ENCODE assay signal across 21 cellular contexts in genomic region chr2:238498691-238499295, GRCh38.
"Had no signal": no experiment of that assay in that cellular context is flagged by ENCODE, and none has a peak within 500 bp of the region (broad histone marks: within the 10 kb centered on the region; RNA-seq: fewer than 3 reads in every experiment).

No MANE protein-coding gene starts in this region.

- H2AFZ ChIP-seq: neural progenitor cell, parathyroid adenoma had no signal

- H3K4me2 ChIP-seq: neural progenitor cell had no signal

- ATAC-seq: activated CD8-positive, alpha-beta T cell treated with anti-CD3 and anti-CD28 coated beads, Interleukin-2, amount 10 ng/mL, durations not matched to agents 7 days and 5 days; gastrocnemius medialis; heart left ventricle; stimulated activated memory B cell treated with anti-CD40 and anti-IgM and Interleukin-4, amounts not matched to agents 10 μg/mL and 1 μg/mL and 100 μg/mL, for 72 hours had no signal

- H3K9ac ChIP-seq: neural progenitor cell, parathyroid adenoma had no signal

- H3K27ac ChIP-seq: gastrocnemius medialis, heart left ventricle, neural progenitor cell, parathyroid adenoma, tibial artery, uterus had no signal

- H3K4me1 ChIP-seq: gastrocnemius medialis, heart left ventricle, neural progenitor cell, parathyroid adenoma, tibial artery, uterus had no signal

- H3K9me3 ChIP-seq: gastrocnemius medialis, heart left ventricle, tibial artery, uterus had no signal

- H3K4me3 ChIP-seq: gastrocnemius medialis, heart left ventricle, lung, neural progenitor cell, tibial artery, uterus had no signal

- H3K27me3 ChIP-seq: neural progenitor cell, uterus had no signal

- DNase-seq: activated B cell treated with CpG ODN at 0.5 μM for 24 hours; activated CD4-positive, alpha-beta T cell treated with anti-CD3 and anti-CD28 coated beads, Interleukin-2, amount 10 ng/mL, durations not matched to agents 24 days and 14 days; activated CD8-positive, alpha-beta T cell treated with anti-CD3 and anti-CD28 coated beads, Interleukin-2, amount 10 ng/mL, durations not matched to agents 7 days and 5 days; activated naive CD4-positive, alpha-beta T cell; activated T-cell treated with anti-CD3 and anti-CD28 coated beads for 4 hours; aorta; cerebellar nuclear complex; endodermal cell; erythroblast; gastrocnemius medialis; immature natural killer cell; midbrain; retina; stimulated activated CD4-positive, alpha-beta T cell treated with anti-CD3 and anti-CD28 coated beads, Interleukin-2, amount 100 ng/mL, for 48 hours; uterus had no signal

- H3K79me2 ChIP-seq: parathyroid adenoma had no signal

- H3K36me3 ChIP-seq: gastrocnemius medialis, heart left ventricle, neural progenitor cell, tibial artery, uterus had no signal
